Comparison of ENCODE assay signal across 1 cellular context in the genomic region with DNA sequence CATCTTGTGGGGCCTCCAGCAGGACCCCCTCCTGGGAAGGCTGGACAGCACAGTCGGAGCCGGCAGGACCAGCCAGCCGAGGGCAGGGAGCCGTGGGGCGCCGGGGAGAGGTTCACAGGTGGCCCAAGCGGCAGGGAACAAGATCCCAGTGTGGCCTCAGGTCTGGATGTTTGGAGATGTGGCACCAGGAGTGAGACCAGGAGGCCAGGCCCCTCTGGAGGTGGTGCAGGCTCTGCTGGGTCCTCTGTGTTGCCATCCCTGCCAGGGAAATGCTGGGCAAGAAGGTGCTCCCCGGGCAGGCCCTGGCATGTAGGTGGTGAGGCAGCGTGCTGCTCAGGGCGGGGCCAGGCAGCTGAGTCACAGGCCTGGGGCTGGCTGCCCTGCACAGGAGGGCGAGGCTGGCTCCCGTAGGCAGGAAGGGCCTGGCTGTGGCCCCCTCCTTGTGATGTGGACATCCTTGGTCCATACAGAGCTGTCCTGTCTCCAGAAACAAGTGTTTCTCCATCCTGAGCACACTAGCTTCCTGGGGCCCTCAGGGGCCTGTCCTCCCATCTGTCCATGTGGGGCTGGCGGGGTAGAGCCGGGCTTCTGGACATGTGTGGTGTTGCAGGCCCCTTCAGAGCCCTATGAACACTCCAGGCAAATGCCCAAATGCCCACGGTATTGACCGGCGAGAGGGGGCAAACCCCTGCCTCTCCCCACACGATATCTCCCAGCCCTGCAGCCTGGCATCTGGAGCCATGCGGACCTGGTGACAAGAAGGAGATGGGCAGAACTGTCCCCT.
TF ChIP-seq lines count a peak whose summit lies in the region.

No MANE protein-coding gene starts in this region.

TF ChIP-seq in GM23338, 12 proteins besides CTCF, POLR2A, EP300 and RAD21 (continued from another document):
- TF ChIP-seq, protein P1, sequence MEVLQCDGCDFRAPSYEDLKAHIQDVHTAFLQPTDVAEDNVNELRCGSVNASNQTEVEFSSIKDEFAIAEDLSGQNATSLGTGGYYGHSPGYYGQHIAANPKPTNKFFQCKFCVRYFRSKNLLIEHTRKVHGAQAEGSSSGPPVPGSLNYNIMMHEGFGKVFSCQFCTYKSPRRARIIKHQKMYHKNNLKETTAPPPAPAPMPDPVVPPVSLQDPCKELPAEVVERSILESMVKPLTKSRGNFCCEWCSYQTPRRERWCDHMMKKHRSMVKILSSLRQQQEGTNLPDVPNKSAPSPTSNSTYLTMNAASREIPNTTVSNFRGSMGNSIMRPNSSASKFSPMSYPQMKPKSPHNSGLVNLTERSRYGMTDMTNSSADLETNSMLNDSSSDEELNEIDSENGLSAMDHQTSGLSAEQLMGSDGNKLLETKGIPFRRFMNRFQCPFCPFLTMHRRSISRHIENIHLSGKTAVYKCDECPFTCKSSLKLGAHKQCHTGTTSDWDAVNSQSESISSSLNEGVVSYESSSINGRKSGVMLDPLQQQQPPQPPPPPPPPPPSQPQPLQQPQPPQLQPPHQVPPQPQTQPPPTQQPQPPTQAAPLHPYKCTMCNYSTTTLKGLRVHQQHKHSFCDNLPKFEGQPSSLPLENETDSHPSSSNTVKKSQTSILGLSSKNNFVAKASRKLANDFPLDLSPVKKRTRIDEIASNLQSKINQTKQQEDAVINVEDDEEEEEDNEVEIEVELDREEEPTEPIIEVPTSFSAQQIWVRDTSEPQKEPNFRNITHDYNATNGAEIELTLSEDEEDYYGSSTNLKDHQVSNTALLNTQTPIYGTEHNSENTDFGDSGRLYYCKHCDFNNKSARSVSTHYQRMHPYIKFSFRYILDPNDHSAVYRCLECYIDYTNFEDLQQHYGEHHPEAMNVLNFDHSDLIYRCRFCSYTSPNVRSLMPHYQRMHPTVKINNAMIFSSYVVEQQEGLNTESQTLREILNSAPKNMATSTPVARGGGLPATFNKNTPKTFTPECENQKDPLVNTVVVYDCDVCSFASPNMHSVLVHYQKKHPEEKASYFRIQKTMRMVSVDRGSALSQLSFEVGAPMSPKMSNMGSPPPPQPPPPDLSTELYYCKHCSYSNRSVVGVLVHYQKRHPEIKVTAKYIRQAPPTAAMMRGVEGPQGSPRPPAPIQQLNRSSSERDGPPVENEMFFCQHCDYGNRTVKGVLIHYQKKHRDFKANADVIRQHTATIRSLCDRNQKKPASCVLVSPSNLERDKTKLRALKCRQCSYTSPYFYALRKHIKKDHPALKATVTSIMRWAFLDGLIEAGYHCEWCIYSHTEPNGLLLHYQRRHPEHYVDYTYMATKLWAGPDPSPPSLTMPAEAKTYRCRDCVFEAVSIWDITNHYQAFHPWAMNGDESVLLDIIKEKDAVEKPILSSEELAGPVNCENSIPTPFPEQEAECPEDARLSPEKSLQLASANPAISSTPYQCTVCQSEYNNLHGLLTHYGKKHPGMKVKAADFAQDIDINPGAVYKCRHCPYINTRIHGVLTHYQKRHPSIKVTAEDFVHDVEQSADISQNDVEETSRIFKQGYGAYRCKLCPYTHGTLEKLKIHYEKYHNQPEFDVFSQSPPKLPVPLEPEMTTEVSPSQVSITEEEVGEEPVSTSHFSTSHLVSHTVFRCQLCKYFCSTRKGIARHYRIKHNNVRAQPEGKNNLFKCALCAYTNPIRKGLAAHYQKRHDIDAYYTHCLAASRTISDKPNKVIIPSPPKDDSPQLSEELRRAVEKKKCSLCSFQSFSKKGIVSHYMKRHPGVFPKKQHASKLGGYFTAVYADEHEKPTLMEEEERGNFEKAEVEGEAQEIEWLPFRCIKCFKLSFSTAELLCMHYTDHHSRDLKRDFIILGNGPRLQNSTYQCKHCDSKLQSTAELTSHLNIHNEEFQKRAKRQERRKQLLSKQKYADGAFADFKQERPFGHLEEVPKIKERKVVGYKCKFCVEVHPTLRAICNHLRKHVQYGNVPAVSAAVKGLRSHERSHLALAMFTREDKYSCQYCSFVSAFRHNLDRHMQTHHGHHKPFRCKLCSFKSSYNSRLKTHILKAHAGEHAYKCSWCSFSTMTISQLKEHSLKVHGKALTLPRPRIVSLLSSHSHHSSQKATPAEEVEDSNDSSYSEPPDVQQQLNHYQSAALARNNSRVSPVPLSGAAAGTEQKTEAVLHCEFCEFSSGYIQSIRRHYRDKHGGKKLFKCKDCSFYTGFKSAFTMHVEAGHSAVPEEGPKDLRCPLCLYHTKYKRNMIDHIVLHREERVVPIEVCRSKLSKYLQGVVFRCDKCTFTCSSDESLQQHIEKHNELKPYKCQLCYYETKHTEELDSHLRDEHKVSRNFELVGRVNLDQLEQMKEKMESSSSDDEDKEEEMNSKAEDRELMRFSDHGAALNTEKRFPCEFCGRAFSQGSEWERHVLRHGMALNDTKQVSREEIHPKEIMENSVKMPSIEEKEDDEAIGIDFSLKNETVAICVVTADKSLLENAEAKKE (CRISPR knock-in tag; IDR thresholded peaks at IDR 0.05), result no peak
- TF ChIP-seq POLR2AphosphoS5 (IDR thresholded peaks at IDR 0.05; ENCODE audit: low read depth) (no peak), ZNF114 (CRISPR knock-in tag; IDR thresholded peaks at IDR 0.05) (no peak), NANOG (IDR thresholded peaks at IDR 0.05; ENCODE audit: borderline replicate concordance) (no peak), CREB1 (CRISPR knock-in tag; IDR thresholded peaks at IDR 0.05; ENCODE audit: low read depth) (no peak)
TF ChIP-seq in GM23338: peak in this region for 0.
